ENCODE assay signal across 1 cellular context in the genomic region with DNA sequence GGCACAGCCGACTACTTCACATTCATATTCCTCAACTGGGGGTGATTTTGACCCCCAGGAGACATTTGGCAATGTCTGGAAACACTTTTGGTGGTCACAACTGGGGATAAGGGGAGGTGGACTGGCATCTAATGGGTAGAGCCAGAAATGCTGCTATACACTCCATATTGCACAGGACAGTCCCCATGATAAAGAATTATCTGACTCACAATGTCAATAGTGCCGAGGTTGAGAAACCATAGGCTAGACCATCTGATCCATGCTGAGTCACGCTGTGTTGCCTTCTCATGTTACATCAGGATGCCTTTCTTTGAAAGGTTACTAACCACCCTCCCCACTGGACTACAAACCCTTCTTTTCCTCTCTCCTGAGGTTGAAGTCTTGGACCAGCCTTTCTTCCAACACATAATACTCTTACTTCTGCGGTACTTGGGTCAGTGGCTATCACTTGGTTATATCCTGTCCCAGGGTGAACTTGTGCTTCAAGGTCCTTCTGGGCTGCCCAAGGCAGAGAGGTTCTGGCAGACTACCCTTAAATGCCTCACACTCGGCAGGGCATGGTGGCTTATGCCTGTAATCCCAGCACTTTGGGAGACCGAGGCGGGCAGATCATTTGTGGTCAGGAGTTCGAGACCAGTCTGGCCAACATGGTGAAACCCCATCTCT.
A peak's percentile ranks its signal among the peaks of the same experiment; 100 is the strongest.
TF ChIP-seq lines count a peak whose summit lies in the region.

No MANE protein-coding gene starts in this region.

TF ChIP-seq in HepG2, 621 proteins besides CTCF, POLR2A, EP300 and RAD21 (continued from another document and continues in another):
- TF ChIP-seq, protein P1, sequence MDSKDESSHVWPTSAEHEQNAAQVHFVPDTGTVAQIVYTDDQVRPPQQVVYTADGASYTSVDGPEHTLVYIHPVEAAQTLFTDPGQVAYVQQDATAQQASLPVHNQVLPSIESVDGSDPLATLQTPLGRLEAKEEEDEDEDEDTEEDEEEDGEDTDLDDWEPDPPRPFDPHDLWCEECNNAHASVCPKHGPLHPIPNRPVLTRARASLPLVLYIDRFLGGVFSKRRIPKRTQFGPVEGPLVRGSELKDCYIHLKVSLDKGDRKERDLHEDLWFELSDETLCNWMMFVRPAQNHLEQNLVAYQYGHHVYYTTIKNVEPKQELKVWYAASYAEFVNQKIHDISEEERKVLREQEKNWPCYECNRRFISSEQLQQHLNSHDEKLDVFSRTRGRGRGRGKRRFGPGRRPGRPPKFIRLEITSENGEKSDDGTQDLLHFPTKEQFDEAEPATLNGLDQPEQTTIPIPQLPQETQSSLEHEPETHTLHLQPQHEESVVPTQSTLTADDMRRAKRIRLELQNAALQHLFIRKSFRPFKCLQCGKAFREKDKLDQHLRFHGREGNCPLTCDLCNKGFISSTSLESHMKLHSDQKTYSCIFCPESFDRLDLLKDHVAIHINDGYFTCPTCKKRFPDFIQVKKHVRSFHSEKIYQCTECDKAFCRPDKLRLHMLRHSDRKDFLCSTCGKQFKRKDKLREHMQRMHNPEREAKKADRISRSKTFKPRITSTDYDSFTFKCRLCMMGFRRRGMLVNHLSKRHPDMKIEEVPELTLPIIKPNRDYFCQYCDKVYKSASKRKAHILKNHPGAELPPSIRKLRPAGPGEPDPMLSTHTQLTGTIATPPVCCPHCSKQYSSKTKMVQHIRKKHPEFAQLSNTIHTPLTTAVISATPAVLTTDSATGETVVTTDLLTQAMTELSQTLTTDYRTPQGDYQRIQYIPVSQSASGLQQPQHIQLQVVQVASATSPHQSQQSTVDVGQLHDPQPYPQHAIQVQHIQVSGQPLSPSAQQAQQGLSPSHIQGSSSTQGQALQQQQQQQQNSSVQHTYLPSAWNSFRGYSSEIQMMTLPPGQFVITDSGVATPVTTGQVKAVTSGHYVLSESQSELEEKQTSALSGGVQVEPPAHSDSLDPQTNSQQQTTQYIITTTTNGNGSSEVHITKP (CRISPR knock-in tag; IDR thresholded peaks at IDR 0.05; ENCODE audit: low read depth) = peak; percentile 95
- TF ChIP-seq RXRA (CRISPR knock-in tag; IDR thresholded peaks at IDR 0.05) (peak; percentile 77; the same call in 1 of the 2 replicates), ZFP62 (CRISPR knock-in tag; IDR thresholded peaks at IDR 0.05) (no peak), ZNF639 (CRISPR knock-in tag; conservative IDR thresholded peaks at IDR 0.05) (peak; percentile 51; the same call in 1 of the 2 replicates), TSC22D2 (CRISPR knock-in tag; IDR thresholded peaks at IDR 0.05; ENCODE audit: borderline replicate concordance) (0 out of 2 replicates have a peak, but pooled peaks have one; percentile 45), HDAC2 (CRISPR knock-in tag; IDR thresholded peaks at IDR 0.05) (peak; percentile 94), ATF7 (IDR thresholded peaks at IDR 0.05) (0 out of 2 replicates have a peak, but pooled peaks have one; percentile 38), ATF7 (CRISPR knock-in tag; IDR thresholded peaks at IDR 0.05) (0 out of 2 replicates have a peak, but pooled peaks have one; percentile 19), CBX1 (IDR thresholded peaks at IDR 0.05; ENCODE audit: low read depth) (peak; percentile 84), STAG1 (CRISPR knock-in tag; IDR thresholded peaks at IDR 0.05) (peak; percentile 25; the same call in 1 of the 2 replicates), WIZ (CRISPR knock-in tag; IDR thresholded peaks at IDR 0.05) (0 out of 2 replicates have a peak, but pooled peaks have one; percentile 35), TIGD3 (CRISPR knock-in tag; IDR thresholded peaks at IDR 0.05; ENCODE audit: borderline replicate concordance) (no peak), MIER2 (CRISPR knock-in tag; IDR thresholded peaks at IDR 0.05) (peak; percentile 82; the same call in 1 of the 2 replicates), ZNF230 (CRISPR knock-in tag; IDR thresholded peaks at IDR 0.05) (peak; percentile 79), ZFP37 (CRISPR knock-in tag; IDR thresholded peaks at IDR 0.05; ENCODE audit: borderline replicate concordance) (no peak), HOXA5 (CRISPR knock-in tag; IDR thresholded peaks at IDR 0.05) (no peak), NR1H2 (CRISPR knock-in tag; IDR thresholded peaks at IDR 0.05; ENCODE audit: borderline replicate concordance, low read depth) (no peak), FOXP1 (IDR thresholded peaks at IDR 0.05) (0 out of 2 replicates have a peak, but pooled peaks have one; percentile 36), FOXP1 (CRISPR knock-in tag; IDR thresholded peaks at IDR 0.05) (peak; percentile 72), DNMT3B (CRISPR knock-in tag; conservative IDR thresholded peaks at IDR 0.05) (0 out of 2 replicates have a peak, but pooled peaks have one; percentile 49), KDM5B (CRISPR knock-in tag; IDR thresholded peaks at IDR 0.05; ENCODE audit: borderline replicate concordance) (0 out of 2 replicates have a peak, but pooled peaks have one; percentile 28), ARID4A (CRISPR knock-in tag; IDR thresholded peaks at IDR 0.05; ENCODE audit: borderline replicate concordance) (peak; percentile 79; the same call in 1 of the 2 replicates), MYC (CRISPR knock-in tag; IDR thresholded peaks at IDR 0.05; ENCODE audit: borderline replicate concordance) (no peak), ISL2 (CRISPR knock-in tag; IDR thresholded peaks at IDR 0.05) (peak; percentile 75), KLF12 (CRISPR knock-in tag; IDR thresholded peaks at IDR 0.05; ENCODE audit: borderline replicate concordance) (no peak), PREB (CRISPR knock-in tag; IDR thresholded peaks at IDR 0.05) (no peak), EHMT2 (IDR thresholded peaks at IDR 0.05; ENCODE audit: borderline replicate concordance, low read depth, low read length) (peak; percentile 70; the same call in 1 of the 2 replicates), ZNF629 (CRISPR knock-in tag; conservative IDR thresholded peaks at IDR 0.05) (0 out of 2 replicates have a peak, but pooled peaks have one; percentile 12)
- TF ChIP-seq, protein P2, sequence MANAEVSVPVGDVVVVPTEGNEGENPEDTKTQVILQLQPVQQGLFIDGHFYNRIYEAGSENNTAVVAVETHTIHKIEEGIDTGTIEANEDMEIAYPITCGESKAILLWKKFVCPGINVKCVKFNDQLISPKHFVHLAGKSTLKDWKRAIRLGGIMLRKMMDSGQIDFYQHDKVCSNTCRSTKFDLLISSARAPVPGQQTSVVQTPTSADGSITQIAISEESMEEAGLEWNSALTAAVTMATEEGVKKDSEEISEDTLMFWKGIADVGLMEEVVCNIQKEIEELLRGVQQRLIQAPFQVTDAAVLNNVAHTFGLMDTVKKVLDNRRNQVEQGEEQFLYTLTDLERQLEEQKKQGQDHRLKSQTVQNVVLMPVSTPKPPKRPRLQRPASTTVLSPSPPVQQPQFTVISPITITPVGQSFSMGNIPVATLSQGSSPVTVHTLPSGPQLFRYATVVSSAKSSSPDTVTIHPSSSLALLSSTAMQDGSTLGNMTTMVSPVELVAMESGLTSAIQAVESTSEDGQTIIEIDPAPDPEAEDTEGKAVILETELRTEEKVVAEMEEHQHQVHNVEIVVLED (CRISPR knock-in tag; IDR thresholded peaks at IDR 0.05; ENCODE audit: borderline replicate concordance) = no peak
- TF ChIP-seq, protein P3, sequence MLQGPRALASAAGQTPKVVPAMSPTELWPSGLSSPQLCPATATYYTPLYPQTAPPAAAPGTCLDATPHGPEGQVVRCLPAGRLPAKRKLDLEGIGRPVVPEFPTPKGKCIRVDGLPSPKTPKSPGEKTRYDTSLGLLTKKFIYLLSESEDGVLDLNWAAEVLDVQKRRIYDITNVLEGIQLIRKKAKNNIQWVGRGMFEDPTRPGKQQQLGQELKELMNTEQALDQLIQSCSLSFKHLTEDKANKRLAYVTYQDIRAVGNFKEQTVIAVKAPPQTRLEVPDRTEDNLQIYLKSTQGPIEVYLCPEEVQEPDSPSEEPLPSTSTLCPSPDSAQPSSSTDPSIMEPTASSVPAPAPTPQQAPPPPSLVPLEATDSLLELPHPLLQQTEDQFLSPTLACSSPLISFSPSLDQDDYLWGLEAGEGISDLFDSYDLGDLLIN (CRISPR knock-in tag; IDR thresholded peaks at IDR 0.05; ENCODE audit: borderline replicate concordance) = no peak
- TF ChIP-seq, protein P4, sequence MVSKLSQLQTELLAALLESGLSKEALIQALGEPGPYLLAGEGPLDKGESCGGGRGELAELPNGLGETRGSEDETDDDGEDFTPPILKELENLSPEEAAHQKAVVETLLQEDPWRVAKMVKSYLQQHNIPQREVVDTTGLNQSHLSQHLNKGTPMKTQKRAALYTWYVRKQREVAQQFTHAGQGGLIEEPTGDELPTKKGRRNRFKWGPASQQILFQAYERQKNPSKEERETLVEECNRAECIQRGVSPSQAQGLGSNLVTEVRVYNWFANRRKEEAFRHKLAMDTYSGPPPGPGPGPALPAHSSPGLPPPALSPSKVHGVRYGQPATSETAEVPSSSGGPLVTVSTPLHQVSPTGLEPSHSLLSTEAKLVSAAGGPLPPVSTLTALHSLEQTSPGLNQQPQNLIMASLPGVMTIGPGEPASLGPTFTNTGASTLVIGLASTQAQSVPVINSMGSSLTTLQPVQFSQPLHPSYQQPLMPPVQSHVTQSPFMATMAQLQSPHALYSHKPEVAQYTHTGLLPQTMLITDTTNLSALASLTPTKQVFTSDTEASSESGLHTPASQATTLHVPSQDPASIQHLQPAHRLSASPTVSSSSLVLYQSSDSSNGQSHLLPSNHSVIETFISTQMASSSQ (IDR thresholded peaks at IDR 0.05; ENCODE audit: low read depth) = no peak
- TF ChIP-seq, protein P4 (CRISPR knock-in tag; IDR thresholded peaks at IDR 0.05; ENCODE audit: borderline replicate concordance) = peak; percentile 87; the same call in 1 of the 2 replicates
